8 cellular contexts compared by ENCODE assay signal in the genomic region with DNA sequence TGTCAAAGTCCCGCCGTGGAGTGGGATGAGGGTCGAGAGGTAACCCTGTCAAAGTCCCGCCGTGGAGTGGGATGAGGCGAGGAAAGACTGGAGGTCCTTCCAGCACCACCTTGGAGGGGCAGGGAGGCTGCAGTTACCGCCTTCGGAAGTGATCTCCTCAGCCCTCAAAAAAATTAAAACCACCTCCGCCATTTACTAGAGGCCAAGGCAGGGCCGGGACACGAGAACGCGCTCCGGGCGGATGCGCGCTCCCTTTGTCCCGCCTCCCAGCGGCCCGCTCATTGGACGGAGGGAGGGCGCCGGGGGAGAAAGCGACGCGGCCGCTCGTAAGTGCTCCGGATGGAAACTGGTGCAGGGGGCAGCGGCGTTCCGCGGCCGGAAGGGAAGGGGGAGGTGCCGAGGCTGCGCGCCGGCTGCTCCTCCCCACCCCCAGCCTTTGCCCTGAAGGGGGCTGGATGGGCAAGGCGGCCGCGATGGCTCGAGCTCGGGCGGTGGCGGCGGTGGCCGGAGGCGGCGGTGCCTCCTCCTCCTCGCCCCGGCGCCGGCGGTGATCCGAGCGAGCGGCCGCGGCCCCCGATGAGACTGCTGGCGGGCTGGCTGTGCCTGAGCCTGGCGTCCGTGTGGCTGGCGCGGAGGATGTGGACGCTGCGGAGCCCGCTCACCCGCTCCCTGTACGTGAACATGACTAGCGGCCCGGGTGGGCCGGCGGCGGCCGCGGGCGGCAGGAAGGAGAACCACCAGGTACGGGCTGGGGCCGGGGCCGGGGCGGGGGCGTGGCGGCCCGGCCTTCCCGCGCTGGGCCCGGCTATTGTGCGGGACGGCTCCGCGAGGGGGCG. TPM values are rescaled to one million over a fixed set of nuclear protein-coding genes. Genes with fewer than 3 reads are reported as not detected.
DNase-seq lines count a peak whose midpoint lies in the region; ATAC-seq and TF ChIP-seq lines count a peak whose summit lies in the region.

A gene (plus strand): TSS at position 420 of the 836 bp plus-strand sequence. CDS start 157 bp downstream, at position 577.

- no peaks in the 10 kb centered on the region for H3K9me2 ChIP-seq in PC-9 (ENCODE audit: insufficient read depth)

- H2AFZ ChIP-seq in PC-9, result peak within 1 kb of the TSS; percentile 95

- CTCF ChIA-PET in PC-9 (lab: Charles Lee), result no interaction called here

- H3K4me3 Mint-ChIP-seq in activated T-cell treated with anti-CD3 and anti-CD28 coated beads, Interleukin-2, amount 50 U/mL, for 4 hours, result peak within 1 kb of the TSS; percentile 90

- H3K9me3 ChIP-seq in PC-9 (ENCODE audit: insufficient read depth, low read depth), result no peaks in the 10 kb centered on the region
- H3K9me3 ChIP-seq in esophagus (ENCODE audit: control insufficient read depth in 2 of 2, insufficient read depth in 1 of 2, low read depth in 1 of 2, low read length in 1 of 2), result no peaks in the 10 kb centered on the region
- H3K9me3 ChIP-seq in muscle layer of colon (ENCODE audit: low read length), result no peaks in the 10 kb centered on the region

- DNase-seq in DMS153 (lab: John Stamatoyannopoulos, UW) (peak; percentile 93), PC-9 (peak; percentile 82 to 96)
- peak; percentile 92 for DNase-seq in Jurkat, Clone E6-1 (ENCODE audit: low read depth, low spot score)
- peak; percentile 93 for DNase-seq in activated T-cell treated with anti-CD3 and anti-CD28 coated beads, Interleukin-2, amount 50 U/mL, for 4 hours
- peak; percentile 85 for DNase-seq in stimulated activated CD8-positive, alpha-beta memory T cell treated with anti-CD3 and anti-CD28 coated beads, Interleukin-7, amount 100 ng/mL, for 24 hours (ENCODE audit: low read depth)

- H3K27me3 ChIP-seq in PC-9 (ENCODE audit: insufficient read depth, low read depth) (no peaks in the 10 kb centered on the region), esophagus (ENCODE audit: control insufficient read depth in 1 of 2, insufficient read depth in 2 of 2, low read length in 2 of 2) (no peaks in the 10 kb centered on the region), muscle layer of colon (ENCODE audit: control insufficient read depth in 1 of 2, insufficient read depth in 2 of 2, low read length in 2 of 2) (no peaks in the 10 kb centered on the region)

- peaks cover 53% of the 10 kb centered on the region for H3K4me1 Mint-ChIP-seq in activated T-cell treated with anti-CD3 and anti-CD28 coated beads, Interleukin-2, amount 50 U/mL, for 4 hours (ENCODE audit: low read depth)

- peaks cover 40% of the 10 kb centered on the region for H3K4me1 ChIP-seq in PC-9 (replicated peaks; ENCODE audit: insufficient read depth)
- H3K4me1 ChIP-seq in esophagus (ENCODE audit: control insufficient read depth in 2 of 2, insufficient read depth in 2 of 2, low read length in 1 of 2), result no peaks in the 10 kb centered on the region
- H3K4me1 ChIP-seq in muscle layer of colon (ENCODE audit: insufficient read depth, low read length), result peaks cover 24% of the 10 kb centered on the region

- H3K36me3 Mint-ChIP-seq in activated T-cell treated with anti-CD3 and anti-CD28 coated beads, Interleukin-2, amount 50 U/mL, for 4 hours (ENCODE audit: insufficient read depth), result no peaks in the 10 kb centered on the region

- peak within 1 kb of the TSS; percentile 91 for H3K4me3 ChIP-seq in Jurkat, Clone E6-1 (ENCODE audit: low read length)
- H3K4me3 ChIP-seq in PC-9 (peak within 1 kb of the TSS; percentile 74), esophagus (ENCODE audit: low read depth in 1 of 2, low read length in 2 of 2) (peak within 1 kb of the TSS; percentile 96 to 98), muscle layer of colon (ENCODE audit: low read depth in 1 of 2, low read length in 2 of 2) (peak within 1 kb of the TSS; percentile 84 to 93)

- 0 to 1% methylated on average over 56 to 93 of the region's 93 CpGs for WGBS in esophagus, 2 donors

- peaks cover 46% of the 10 kb centered on the region for H3K79me2 ChIP-seq in PC-9 (ENCODE audit: low read depth)

- no peaks in the 10 kb centered on the region for H3K36me3 ChIP-seq in PC-9 (ENCODE audit: low read depth)
- no peaks in the 10 kb centered on the region for H3K36me3 ChIP-seq in esophagus (ENCODE audit: control insufficient read depth in 2 of 2, insufficient read depth in 2 of 2, low read length in 1 of 2)
- H3K36me3 ChIP-seq in muscle layer of colon (ENCODE audit: insufficient read depth, low read length), result no peaks in the 10 kb centered on the region

- POLR2A ChIA-PET in PC-9 (lab: Charles Lee; ENCODE audit: unreplicated experiment), result interaction anchor here (0.6 kb wide), 1 partner anchor 608 kb away, joined by 4 read pairs; no protein-coding TSS in a partner anchor

- no peak for TF ChIP-seq CTCF in PC-9 (conservative IDR thresholded peaks at IDR 0.05)

- H3K27ac ChIP-seq in PC-9 (peak within 1 kb of the TSS; percentile 58), esophagus (ENCODE audit: low read depth in 2 of 2, low read length in 1 of 2) (peak within 1 kb of the TSS; percentile 98), muscle layer of colon (ENCODE audit: low read depth, low read length) (peak within 1 kb of the TSS; percentile 92)

- H3K9ac ChIP-seq in muscle layer of colon (ENCODE audit: low read length), result peak within 1 kb of the TSS; percentile 94

- intact Hi-C loops in PC-9 (cut with micrococcal nuclease; ENCODE audit: unreplicated experiment), result loop anchor here (5.0 kb wide), 1 partner anchor 38 kb away; no protein-coding TSS in a partner anchor

- H3F3A ChIP-seq in PC-9 (ENCODE audit: insufficient read depth, low read depth), result peaks cover 12% of the 10 kb centered on the region; the same call in 1 of the 2 replicates

- H3K27me3 Mint-ChIP-seq in activated T-cell treated with anti-CD3 and anti-CD28 coated beads, Interleukin-2, amount 50 U/mL, for 4 hours (ENCODE audit: low read depth), result no peaks in the 10 kb centered on the region

- no TSS peak for BruUV-seq in PC-9 (replicated peaks; lab: Mats Ljungman, UMichigan)

- H3K4me2 ChIP-seq in PC-9, result peak within 1 kb of the TSS; percentile 87

- no peaks in the 10 kb centered on the region for H3K9me3 Mint-ChIP-seq in activated T-cell treated with anti-CD3 and anti-CD28 coated beads, Interleukin-2, amount 50 U/mL, for 4 hours

- peaks cover 3% of the 10 kb centered on the region; the same call in 1 of the 2 replicates for H4K20me1 ChIP-seq in PC-9 (ENCODE audit: insufficient read depth)

- ATAC-seq in GM21619 (IDR thresholded peaks at IDR 0.05; ENCODE audit: unreplicated experiment), result peak; percentile 93
- peak; percentile 95 for ATAC-seq in activated T-cell treated with anti-CD3 and anti-CD28 coated beads, Interleukin-2, amount 50 U/mL, for 4 hours

RNA-seq across cellular contexts. Expression of the gene that starts here (rescaled TPM):
- 155 TPM for polyA plus RNA-seq in Jurkat, Clone E6-1 (2012; ENCODE audit: insufficient read depth, insufficient read length)
- total RNA-seq in PC-9 (2021), result 136 and 151 TPM in 2 replicates
- 10 to 100 TPM; 66.4 to 75.8 (median 69.3) TPM for total RNA-seq in activated T-cell treated with anti-CD3 and anti-CD28 coated beads, Interleukin-2, amount 50 U/mL, for 4 hours
- polyA plus RNA-seq in esophagus, result 10 to 100 TPM; 20.7 to 57.0 TPM

Comparison
In these comparisons a context has a peak if more than half of its experiments do, and no peak if none do; other contexts are left out.
1. Peak in every context shown above with its lines: DNase-seq, ATAC-seq, H3K4me3 ChIP-seq and H3K27ac ChIP-seq.